9 cellular contexts compared by ENCODE assay signal in genomic region chr3:193826126-193826795, GRCh38.
DNase-seq lines count a peak whose midpoint lies in the region; ATAC-seq and TF ChIP-seq lines count a peak whose summit lies in the region.
"Had no signal": no experiment of that assay in that cellular context is flagged by ENCODE, and none has a peak within 500 bp of the region (broad histone marks: within the 10 kb centered on the region; RNA-seq: fewer than 3 reads in every experiment).

No MANE protein-coding gene starts in this region.

- ATAC-seq in omental fat pad (ENCODE audit: low FRiP score), result peak; percentile 80
- ATAC-seq in GM21576 (IDR thresholded peaks at IDR 0.05; ENCODE audit: unreplicated experiment), result no peak

- no peak overlapping the region for H3K4me3 ChIP-seq in epithelial cell of proximal tubule (ENCODE audit: low read depth, low read length)

- no peak overlapping the region for H3K4me3 Mint-ChIP-seq in Calu3 (ENCODE audit: low read depth, unreplicated experiment)
- H3K4me3 Mint-ChIP-seq in activated naive CD4-positive, alpha-beta T cell treated with anti-CD3 and anti-CD28 coated beads for 36 hours, result no peak overlapping the region
- H3K4me3 Mint-ChIP-seq: IgD-negative memory B cell had no signal

- H3K9me3 Mint-ChIP-seq in Calu3 (ENCODE audit: low read depth, unreplicated experiment), result peaks cover 3% of the 10 kb centered on the region
- no peaks in the 10 kb centered on the region for H3K9me3 Mint-ChIP-seq in activated naive CD4-positive, alpha-beta T cell treated with anti-CD3 and anti-CD28 coated beads for 36 hours
- H3K9me3 Mint-ChIP-seq: IgD-negative memory B cell had no signal

- CTCF ChIA-PET in Calu3 (lab: Charles Lee), result interaction anchor here (0.9 to 1.2 kb wide), 3 partner anchors 17 to 45 kb away, joined by 3 to 4 read pairs (median 3); no protein-coding TSS in a partner anchor
- CTCF ChIA-PET in activated naive CD4-positive, alpha-beta T cell treated with anti-CD3 and anti-CD28 coated beads for 36 hours (lab: Charles Lee), result no interaction called here

- H3K27me3 Mint-ChIP-seq in Calu3 (ENCODE audit: unreplicated experiment), result no peaks in the 10 kb centered on the region
- H3K27me3 Mint-ChIP-seq in activated naive CD4-positive, alpha-beta T cell treated with anti-CD3 and anti-CD28 coated beads for 36 hours (ENCODE audit: low read depth), result no peaks in the 10 kb centered on the region
- H3K27me3 Mint-ChIP-seq: IgD-negative memory B cell had no signal

- TF ChIP-seq CTCF in Calu3 (IDR thresholded peaks at IDR 0.05; ENCODE audit: unreplicated experiment) (no peak), epithelial cell of proximal tubule (conservative IDR thresholded peaks at IDR 0.05; ENCODE audit: low read depth, low read length) (no peak), omental fat pad (IDR thresholded peaks at IDR 0.05) (no peak)

- peaks cover 30% of the 10 kb centered on the region for H3K36me3 Mint-ChIP-seq in Calu3 (ENCODE audit: insufficient read depth, unreplicated experiment)
- no peaks in the 10 kb centered on the region for H3K36me3 Mint-ChIP-seq in activated naive CD4-positive, alpha-beta T cell treated with anti-CD3 and anti-CD28 coated beads for 36 hours (ENCODE audit: low read depth)
- H3K36me3 Mint-ChIP-seq: IgD-negative memory B cell had no signal

- no TSS peak for BruUV-seq in Calu3 (replicated peaks; lab: Mats Ljungman, UMichigan)

- H3K27ac Mint-ChIP-seq in Calu3 (ENCODE audit: unreplicated experiment), result peak overlapping the region; percentile 77
- H3K27ac Mint-ChIP-seq in activated naive CD4-positive, alpha-beta T cell treated with anti-CD3 and anti-CD28 coated beads for 36 hours, result no peak overlapping the region
- H3K27ac Mint-ChIP-seq: IgD-negative memory B cell had no signal

- intact Hi-C loops in Calu3 (cut with micrococcal nuclease; ENCODE audit: unreplicated experiment), result loop anchor here (5.0 kb wide), 1 partner anchor 176 kb away; no protein-coding TSS in a partner anchor
- intact Hi-C loops in activated naive CD4-positive, alpha-beta T cell treated with anti-CD3 and anti-CD28 coated beads for 36 hours (cut with micrococcal nuclease), result no loop called here

- DNase-seq in Calu3 (peak; percentile 58), NCI-H345 (lab: John Stamatoyannopoulos, UW) (peak; percentile 56), epithelial cell of proximal tubule (ENCODE audit: low read depth) (peak; percentile 71), omental fat pad (ENCODE audit: low spot score) (no peak), NCI-H1694 (lab: John Stamatoyannopoulos, UW) (no peak), T-helper 2 cell (no peak)
- DNase-seq in activated naive CD4-positive, alpha-beta T cell treated with anti-CD3 and anti-CD28 coated beads for 36 hours, result no peak

- H3K4me1 Mint-ChIP-seq in Calu3 (ENCODE audit: low read depth, unreplicated experiment), result peaks cover 64% of the 10 kb centered on the region
- no peaks in the 10 kb centered on the region for H3K4me1 Mint-ChIP-seq in activated naive CD4-positive, alpha-beta T cell treated with anti-CD3 and anti-CD28 coated beads for 36 hours (ENCODE audit: low read depth)

Comparison
In these comparisons a context has a peak if more than half of its experiments do, and no peak if none do; other contexts are left out.
1. DNase-seq: peak in Calu3 (single experiment), NCI-H345 (single experiment) and epithelial cell of proximal tubule (single experiment); none in omental fat pad (single experiment), NCI-H1694 (single experiment), activated naive CD4-positive, alpha-beta T cell treated with anti-CD3 and anti-CD28 coated beads for 36 hours (single experiment) and T-helper 2 cell (0 of 5).